ENCODE assay signal across 8 cellular contexts in genomic region chr3:136750209-136750921, GRCh38. TPM values are rescaled to one million over a fixed set of nuclear protein-coding genes. Genes with fewer than 3 reads are reported as not detected.
DNase-seq lines count a peak whose midpoint lies in the region; ATAC-seq lines count a peak whose summit lies in the region.

No MANE protein-coding gene starts in this region.

- H3K36me3 Mint-ChIP-seq in activated naive CD4-positive, alpha-beta T cell treated with anti-CD3 and anti-CD28 coated beads for 36 hours (ENCODE audit: low read depth), result peaks cover 5% of the 10 kb centered on the region

- H3K27ac Mint-ChIP-seq in activated naive CD4-positive, alpha-beta T cell treated with anti-CD3 and anti-CD28 coated beads for 36 hours, result peak overlapping the region; percentile 95

- no peaks in the 10 kb centered on the region for H3K27me3 Mint-ChIP-seq in activated naive CD4-positive, alpha-beta T cell treated with anti-CD3 and anti-CD28 coated beads for 36 hours (ENCODE audit: low read depth)

- no peak for ATAC-seq in GM19452 (IDR thresholded peaks at IDR 0.05; ENCODE audit: unreplicated experiment)

- CTCF ChIA-PET in activated naive CD4-positive, alpha-beta T cell treated with anti-CD3 and anti-CD28 coated beads for 36 hours (lab: Charles Lee), result interaction anchor here (0.6 kb wide), 1 partner anchor 671 kb away, joined by 3 read pairs; no protein-coding TSS in a partner anchor

- no peaks in the 10 kb centered on the region for H3K9me3 Mint-ChIP-seq in activated naive CD4-positive, alpha-beta T cell treated with anti-CD3 and anti-CD28 coated beads for 36 hours

- intact Hi-C loops in activated naive CD4-positive, alpha-beta T cell treated with anti-CD3 and anti-CD28 coated beads for 36 hours (cut with micrococcal nuclease), result loop anchor here (5.0 kb wide), 1 partner anchor 187 kb away; no protein-coding TSS in a partner anchor

- H3K4me3 Mint-ChIP-seq in activated naive CD4-positive, alpha-beta T cell treated with anti-CD3 and anti-CD28 coated beads for 36 hours, result peak overlapping the region; percentile 91

- DNase-seq in activated naive CD4-positive, alpha-beta T cell treated with anti-CD3 and anti-CD28 coated beads for 36 hours, result peak; percentile 16
- DNase-seq in activated naive CD4-positive, alpha-beta T cell (lab: John Stamatoyannopoulos, UW), result no peak
- peak; percentile 16 for DNase-seq in UCSD-AML1 (lab: John Stamatoyannopoulos, UW; ENCODE audit: unreplicated experiment)
- DNase-seq in fibroblast of peridontal ligament (ENCODE audit: extremely low read depth), result peak; percentile 45
- peak; percentile 32 for DNase-seq in renal cortical epithelial cell (ENCODE audit: low read depth)
- no peak for DNase-seq in NCI-H774 (lab: John Stamatoyannopoulos, UW)
- no peak for DNase-seq in NCI-H1930 (lab: John Stamatoyannopoulos, UW)

- H3K4me1 Mint-ChIP-seq in activated naive CD4-positive, alpha-beta T cell treated with anti-CD3 and anti-CD28 coated beads for 36 hours (ENCODE audit: low read depth), result peaks cover 43% of the 10 kb centered on the region

RNA-seq across cellular contexts. Expression of gene STAG1, which starts 1.8 kb away (rescaled TPM):
- 10 to 100 TPM; 28.0 to 29.7 TPM for total RNA-seq in activated naive CD4-positive, alpha-beta T cell treated with anti-CD3 and anti-CD28 coated beads for 36 hours
- 25.5 and 41.3 TPM in 2 replicates for total RNA-seq in renal cortical epithelial cell

Comparison
In these comparisons a context has a peak if more than half of its experiments do, and no peak if none do; other contexts are left out.
1. DNase-seq: peak in activated naive CD4-positive, alpha-beta T cell treated with anti-CD3 and anti-CD28 coated beads for 36 hours (single experiment), UCSD-AML1 (single experiment), fibroblast of peridontal ligament (single experiment) and renal cortical epithelial cell (single experiment); none in activated naive CD4-positive, alpha-beta T cell (0 of 4), NCI-H774 (single experiment) and NCI-H1930 (0 of 2).